In the genomic region with DNA sequence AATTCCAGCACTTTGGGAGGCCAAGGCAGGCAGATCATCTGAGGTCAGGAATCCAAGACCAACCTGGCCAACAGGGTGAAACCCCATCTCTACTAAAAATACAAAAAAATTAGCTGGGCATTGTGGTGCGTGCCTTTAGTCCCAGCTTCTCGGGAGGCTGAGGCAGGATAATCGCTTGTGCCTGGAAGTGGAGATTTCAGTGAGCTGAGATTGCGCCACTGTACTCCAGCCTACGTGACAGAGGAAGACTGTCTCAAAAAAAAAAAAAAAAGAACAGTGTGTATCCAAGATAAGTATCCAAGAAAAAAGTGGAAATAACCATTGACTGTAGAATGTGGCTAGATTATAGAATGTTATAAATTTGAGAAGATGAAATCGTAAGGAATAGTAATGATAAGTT, we compare ENCODE assay signal across 21 cellular contexts.
"Had no signal": no experiment of that assay in that cellular context is flagged by ENCODE, and none has a peak within 500 bp of the region (broad histone marks: within the 10 kb centered on the region; RNA-seq: fewer than 3 reads in every experiment).

No MANE protein-coding gene starts in this region.

- H3K27ac Mint-ChIP-seq: dendritic cell treated with granulocyte-macrophage colony-stimulating factor and Interleukin-4, amounts not matched to agents 40 ng/mL and 50 ng/mL, for 4 days; effector memory CD8-positive, alpha-beta T cell; stimulated activated memory B cell treated with anti-CD40 and anti-IgM and Interleukin-4, amounts not matched to agents 10 μg/mL and 1 μg/mL and 100 μg/mL, for 72 hours; stimulated activated naive CD8-positive, alpha-beta T cell treated with anti-CD3 and anti-CD28 coated beads, Interleukin-15, amount 100 ng/mL, for 72 hours had no signal

- H3K36me3 ChIP-seq: esophagus squamous epithelium, pancreas, prostate gland, right lobe of liver, spleen, thoracic aorta, transverse colon had no signal

- H3K9me3 Mint-ChIP-seq: dendritic cell treated with granulocyte-macrophage colony-stimulating factor and Interleukin-4, amounts not matched to agents 40 ng/mL and 50 ng/mL, for 4 days; effector memory CD8-positive, alpha-beta T cell; naive thymus-derived CD8-positive, alpha-beta T cell; neural crest cell; stimulated activated memory B cell treated with anti-CD40 and anti-IgM and Interleukin-4, amounts not matched to agents 10 μg/mL and 1 μg/mL and 100 μg/mL, for 72 hours; stimulated activated naive CD8-positive, alpha-beta T cell treated with anti-CD3 and anti-CD28 coated beads, Interleukin-15, amount 100 ng/mL, for 72 hours had no signal

- H3K4me3 ChIP-seq: esophagus squamous epithelium, mucosa of descending colon, pancreas, prostate gland, right lobe of liver, spleen, thoracic aorta, transverse colon had no signal

- H3K4me3 Mint-ChIP-seq: dendritic cell treated with granulocyte-macrophage colony-stimulating factor and Interleukin-4, amounts not matched to agents 40 ng/mL and 50 ng/mL, for 4 days; effector memory CD8-positive, alpha-beta T cell; naive thymus-derived CD8-positive, alpha-beta T cell; neural crest cell; stimulated activated memory B cell treated with anti-CD40 and anti-IgM and Interleukin-4, amounts not matched to agents 10 μg/mL and 1 μg/mL and 100 μg/mL, for 72 hours; stimulated activated naive CD8-positive, alpha-beta T cell treated with anti-CD3 and anti-CD28 coated beads, Interleukin-15, amount 100 ng/mL, for 72 hours had no signal

- DNase-seq: cerebellar nuclear complex; effector memory CD8-positive, alpha-beta T cell; esophagus squamous epithelium; hippocampal formation; mammary epithelial cell; mucosa of descending colon; naive thymus-derived CD8-positive, alpha-beta T cell; pancreas; right lobe of liver; spleen; stimulated activated CD4-positive, alpha-beta T cell treated with anti-CD3 and anti-CD28 coated beads, Interleukin-15, amount 100 ng/mL, for 24 hours; stimulated activated CD4-positive, alpha-beta T cell treated with anti-CD3 and anti-CD28 coated beads, Interleukin-1b, Interleukin-23, amount 100 ng/mL, for 48 hours; stimulated activated CD4-positive, alpha-beta T cell treated with anti-CD3 and anti-CD28 coated beads, Interleukin-4, amount 100 ng/mL, for 24 hours; stimulated activated naive CD8-positive, alpha-beta T cell treated with anti-CD3 and anti-CD28 coated beads, Interleukin-15, amount 100 ng/mL, for 72 hours; transverse colon had no signal

- H3K36me3 Mint-ChIP-seq: naive thymus-derived CD8-positive, alpha-beta T cell; stimulated activated memory B cell treated with anti-CD40 and anti-IgM and Interleukin-4, amounts not matched to agents 10 μg/mL and 1 μg/mL and 100 μg/mL, for 72 hours had no signal

- H3K27me3 ChIP-seq: esophagus squamous epithelium, pancreas, right lobe of liver, transverse colon had no signal

- H3K4me1 ChIP-seq: pancreas, prostate gland, right lobe of liver had no signal

- H3K27me3 Mint-ChIP-seq: dendritic cell treated with granulocyte-macrophage colony-stimulating factor and Interleukin-4, amounts not matched to agents 40 ng/mL and 50 ng/mL, for 4 days had no signal

- H3K9me3 ChIP-seq: esophagus squamous epithelium, mucosa of descending colon, pancreas, prostate gland, right lobe of liver, spleen, thoracic aorta, transverse colon had no signal

- FAIRE-seq: colon, pancreas had no signal

- H3K27ac ChIP-seq: pancreas, prostate gland, right lobe of liver, transverse colon had no signal
